1 cellular context compared by ENCODE assay signal in genomic region chr3:194322701-194323174, GRCh38.
A peak's percentile ranks its signal among the peaks of the same experiment; 100 is the strongest.
TF ChIP-seq lines count a peak whose summit lies in the region.

No MANE protein-coding gene starts in this region.

TF ChIP-seq in GM12878, 131 proteins besides CTCF, POLR2A, EP300 and RAD21:
- TF ChIP-seq PRDM15 (CRISPR knock-in tag; IDR thresholded peaks at IDR 0.05) (no peak), NFYA (IDR thresholded peaks at IDR 0.05; ENCODE audit: borderline replicate concordance, low read depth, low read length) (no peak)
- TF ChIP-seq, protein P1, sequence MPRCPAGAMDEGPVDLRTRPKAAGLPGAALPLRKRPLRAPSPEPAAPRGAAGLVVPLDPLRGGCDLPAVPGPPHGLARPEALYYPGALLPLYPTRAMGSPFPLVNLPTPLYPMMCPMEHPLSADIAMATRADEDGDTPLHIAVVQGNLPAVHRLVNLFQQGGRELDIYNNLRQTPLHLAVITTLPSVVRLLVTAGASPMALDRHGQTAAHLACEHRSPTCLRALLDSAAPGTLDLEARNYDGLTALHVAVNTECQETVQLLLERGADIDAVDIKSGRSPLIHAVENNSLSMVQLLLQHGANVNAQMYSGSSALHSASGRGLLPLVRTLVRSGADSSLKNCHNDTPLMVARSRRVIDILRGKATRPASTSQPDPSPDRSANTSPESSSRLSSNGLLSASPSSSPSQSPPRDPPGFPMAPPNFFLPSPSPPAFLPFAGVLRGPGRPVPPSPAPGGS (IDR thresholded peaks at IDR 0.05; ENCODE audit: borderline replicate concordance, insufficient read depth, low read depth, low read length, poor library complexity, severe bottlenecking), result peak; percentile 51
- TF ChIP-seq, protein P2, sequence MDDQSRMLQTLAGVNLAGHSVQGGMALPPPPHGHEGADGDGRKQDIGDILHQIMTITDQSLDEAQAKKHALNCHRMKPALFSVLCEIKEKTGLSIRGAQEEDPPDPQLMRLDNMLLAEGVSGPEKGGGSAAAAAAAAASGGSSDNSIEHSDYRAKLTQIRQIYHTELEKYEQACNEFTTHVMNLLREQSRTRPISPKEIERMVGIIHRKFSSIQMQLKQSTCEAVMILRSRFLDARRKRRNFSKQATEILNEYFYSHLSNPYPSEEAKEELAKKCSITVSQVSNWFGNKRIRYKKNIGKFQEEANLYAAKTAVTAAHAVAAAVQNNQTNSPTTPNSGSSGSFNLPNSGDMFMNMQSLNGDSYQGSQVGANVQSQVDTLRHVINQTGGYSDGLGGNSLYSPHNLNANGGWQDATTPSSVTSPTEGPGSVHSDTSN (IDR thresholded peaks at IDR 0.05; ENCODE audit: insufficient replicate concordance, low read depth, low read length), result no peak
TF ChIP-seq in GM12878: peak in this region for 1.
